In genomic region chr3:45462522-45463262, GRCh38 we compare ENCODE assay signal across 8 cellular contexts.
DNase-seq lines count a peak whose midpoint lies in the region; ATAC-seq lines count a peak whose summit lies in the region.

No MANE protein-coding gene starts in this region.

- DNase-seq in activated naive CD4-positive, alpha-beta T cell treated with anti-CD3 and anti-CD28 coated beads, Interleukin-2, amount 50 U/mL, for 16 hours: peak; percentile 65
- DNase-seq in stimulated activated CD4-positive, alpha-beta T cell treated with anti-CD3 and anti-CD28 coated beads, Interleukin-15, amount 100 ng/mL, for 48 hours (ENCODE audit: low read depth in 2 of 2): peak; percentile 44 to 63
- no peak for DNase-seq in NCI-H2081 treated with DMSO at 0.1 percent for 48 hours (lab: John Stamatoyannopoulos, UW)
- DNase-seq in activated CD4-positive, CD25-positive, alpha-beta regulatory T cell (lab: John Stamatoyannopoulos, UW): no peak
- DNase-seq in NCI-H748 treated with DMSO at 0.1 percent for 48 hours (lab: John Stamatoyannopoulos, UW): no peak

- ATAC-seq in GM18867 (IDR thresholded peaks at IDR 0.05; ENCODE audit: unreplicated experiment) (peak; percentile 78), HG03378 (IDR thresholded peaks at IDR 0.05; ENCODE audit: unreplicated experiment) (peak; percentile 75), GM19463 (IDR thresholded peaks at IDR 0.05; ENCODE audit: unreplicated experiment) (no peak)

Comparison
In these comparisons a context has a peak if more than half of its experiments do, and no peak if none do; other contexts are left out.
1. DNase-seq: peak in activated naive CD4-positive, alpha-beta T cell treated with anti-CD3 and anti-CD28 coated beads, Interleukin-2, amount 50 U/mL, for 16 hours (single experiment) and stimulated activated CD4-positive, alpha-beta T cell treated with anti-CD3 and anti-CD28 coated beads, Interleukin-15, amount 100 ng/mL, for 48 hours (2 of 2); none in NCI-H2081 treated with DMSO at 0.1 percent for 48 hours (single experiment), activated CD4-positive, CD25-positive, alpha-beta regulatory T cell (0 of 4) and NCI-H748 treated with DMSO at 0.1 percent for 48 hours (single experiment).